1 cellular context compared by ENCODE assay signal in genomic region chr4:68658672-68659071, GRCh38.
TF ChIP-seq lines count a peak whose summit lies in the region.

No MANE protein-coding gene starts in this region.

TF ChIP-seq in HepG2, 621 proteins besides CTCF, POLR2A, EP300 and RAD21 (continued from another document and continues in another):
- TF ChIP-seq, protein P1, sequence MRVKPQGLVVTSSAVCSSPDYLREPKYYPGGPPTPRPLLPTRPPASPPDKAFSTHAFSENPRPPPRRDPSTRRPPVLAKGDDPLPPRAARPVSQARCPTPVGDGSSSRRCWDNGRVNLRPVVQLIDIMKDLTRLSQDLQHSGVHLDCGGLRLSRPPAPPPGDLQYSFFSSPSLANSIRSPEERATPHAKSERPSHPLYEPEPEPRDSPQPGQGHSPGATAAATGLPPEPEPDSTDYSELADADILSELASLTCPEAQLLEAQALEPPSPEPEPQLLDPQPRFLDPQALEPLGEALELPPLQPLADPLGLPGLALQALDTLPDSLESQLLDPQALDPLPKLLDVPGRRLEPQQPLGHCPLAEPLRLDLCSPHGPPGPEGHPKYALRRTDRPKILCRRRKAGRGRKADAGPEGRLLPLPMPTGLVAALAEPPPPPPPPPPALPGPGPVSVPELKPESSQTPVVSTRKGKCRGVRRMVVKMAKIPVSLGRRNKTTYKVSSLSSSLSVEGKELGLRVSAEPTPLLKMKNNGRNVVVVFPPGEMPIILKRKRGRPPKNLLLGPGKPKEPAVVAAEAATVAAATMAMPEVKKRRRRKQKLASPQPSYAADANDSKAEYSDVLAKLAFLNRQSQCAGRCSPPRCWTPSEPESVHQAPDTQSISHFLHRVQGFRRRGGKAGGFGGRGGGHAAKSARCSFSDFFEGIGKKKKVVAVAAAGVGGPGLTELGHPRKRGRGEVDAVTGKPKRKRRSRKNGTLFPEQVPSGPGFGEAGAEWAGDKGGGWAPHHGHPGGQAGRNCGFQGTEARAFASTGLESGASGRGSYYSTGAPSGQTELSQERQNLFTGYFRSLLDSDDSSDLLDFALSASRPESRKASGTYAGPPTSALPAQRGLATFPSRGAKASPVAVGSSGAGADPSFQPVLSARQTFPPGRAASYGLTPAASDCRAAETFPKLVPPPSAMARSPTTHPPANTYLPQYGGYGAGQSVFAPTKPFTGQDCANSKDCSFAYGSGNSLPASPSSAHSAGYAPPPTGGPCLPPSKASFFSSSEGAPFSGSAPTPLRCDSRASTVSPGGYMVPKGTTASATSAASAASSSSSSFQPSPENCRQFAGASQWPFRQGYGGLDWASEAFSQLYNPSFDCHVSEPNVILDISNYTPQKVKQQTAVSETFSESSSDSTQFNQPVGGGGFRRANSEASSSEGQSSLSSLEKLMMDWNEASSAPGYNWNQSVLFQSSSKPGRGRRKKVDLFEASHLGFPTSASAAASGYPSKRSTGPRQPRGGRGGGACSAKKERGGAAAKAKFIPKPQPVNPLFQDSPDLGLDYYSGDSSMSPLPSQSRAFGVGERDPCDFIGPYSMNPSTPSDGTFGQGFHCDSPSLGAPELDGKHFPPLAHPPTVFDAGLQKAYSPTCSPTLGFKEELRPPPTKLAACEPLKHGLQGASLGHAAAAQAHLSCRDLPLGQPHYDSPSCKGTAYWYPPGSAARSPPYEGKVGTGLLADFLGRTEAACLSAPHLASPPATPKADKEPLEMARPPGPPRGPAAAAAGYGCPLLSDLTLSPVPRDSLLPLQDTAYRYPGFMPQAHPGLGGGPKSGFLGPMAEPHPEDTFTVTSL (CRISPR knock-in tag; IDR thresholded peaks at IDR 0.05; ENCODE audit: borderline replicate concordance), result peak; percentile 40; the same call in 1 of the 2 replicates
- no peak for TF ChIP-seq ZNF674 (CRISPR knock-in tag; IDR thresholded peaks at IDR 0.05; ENCODE audit: low read depth)
- 0 out of 2 replicates have a peak, but pooled peaks have one; percentile 27 for TF ChIP-seq POGZ (CRISPR knock-in tag; IDR thresholded peaks at IDR 0.05)
- no peak for TF ChIP-seq ZNF512 (CRISPR knock-in tag; IDR thresholded peaks at IDR 0.05)
- peak; percentile 23; the same call in 1 of the 2 replicates for TF ChIP-seq HMG20A (CRISPR knock-in tag; IDR thresholded peaks at IDR 0.05; ENCODE audit: borderline replicate concordance)
- no peak for TF ChIP-seq TAF15 (IDR thresholded peaks at IDR 0.05; ENCODE audit: low read depth, low read length, poor library complexity, severe bottlenecking)
- TF ChIP-seq, protein P2, sequence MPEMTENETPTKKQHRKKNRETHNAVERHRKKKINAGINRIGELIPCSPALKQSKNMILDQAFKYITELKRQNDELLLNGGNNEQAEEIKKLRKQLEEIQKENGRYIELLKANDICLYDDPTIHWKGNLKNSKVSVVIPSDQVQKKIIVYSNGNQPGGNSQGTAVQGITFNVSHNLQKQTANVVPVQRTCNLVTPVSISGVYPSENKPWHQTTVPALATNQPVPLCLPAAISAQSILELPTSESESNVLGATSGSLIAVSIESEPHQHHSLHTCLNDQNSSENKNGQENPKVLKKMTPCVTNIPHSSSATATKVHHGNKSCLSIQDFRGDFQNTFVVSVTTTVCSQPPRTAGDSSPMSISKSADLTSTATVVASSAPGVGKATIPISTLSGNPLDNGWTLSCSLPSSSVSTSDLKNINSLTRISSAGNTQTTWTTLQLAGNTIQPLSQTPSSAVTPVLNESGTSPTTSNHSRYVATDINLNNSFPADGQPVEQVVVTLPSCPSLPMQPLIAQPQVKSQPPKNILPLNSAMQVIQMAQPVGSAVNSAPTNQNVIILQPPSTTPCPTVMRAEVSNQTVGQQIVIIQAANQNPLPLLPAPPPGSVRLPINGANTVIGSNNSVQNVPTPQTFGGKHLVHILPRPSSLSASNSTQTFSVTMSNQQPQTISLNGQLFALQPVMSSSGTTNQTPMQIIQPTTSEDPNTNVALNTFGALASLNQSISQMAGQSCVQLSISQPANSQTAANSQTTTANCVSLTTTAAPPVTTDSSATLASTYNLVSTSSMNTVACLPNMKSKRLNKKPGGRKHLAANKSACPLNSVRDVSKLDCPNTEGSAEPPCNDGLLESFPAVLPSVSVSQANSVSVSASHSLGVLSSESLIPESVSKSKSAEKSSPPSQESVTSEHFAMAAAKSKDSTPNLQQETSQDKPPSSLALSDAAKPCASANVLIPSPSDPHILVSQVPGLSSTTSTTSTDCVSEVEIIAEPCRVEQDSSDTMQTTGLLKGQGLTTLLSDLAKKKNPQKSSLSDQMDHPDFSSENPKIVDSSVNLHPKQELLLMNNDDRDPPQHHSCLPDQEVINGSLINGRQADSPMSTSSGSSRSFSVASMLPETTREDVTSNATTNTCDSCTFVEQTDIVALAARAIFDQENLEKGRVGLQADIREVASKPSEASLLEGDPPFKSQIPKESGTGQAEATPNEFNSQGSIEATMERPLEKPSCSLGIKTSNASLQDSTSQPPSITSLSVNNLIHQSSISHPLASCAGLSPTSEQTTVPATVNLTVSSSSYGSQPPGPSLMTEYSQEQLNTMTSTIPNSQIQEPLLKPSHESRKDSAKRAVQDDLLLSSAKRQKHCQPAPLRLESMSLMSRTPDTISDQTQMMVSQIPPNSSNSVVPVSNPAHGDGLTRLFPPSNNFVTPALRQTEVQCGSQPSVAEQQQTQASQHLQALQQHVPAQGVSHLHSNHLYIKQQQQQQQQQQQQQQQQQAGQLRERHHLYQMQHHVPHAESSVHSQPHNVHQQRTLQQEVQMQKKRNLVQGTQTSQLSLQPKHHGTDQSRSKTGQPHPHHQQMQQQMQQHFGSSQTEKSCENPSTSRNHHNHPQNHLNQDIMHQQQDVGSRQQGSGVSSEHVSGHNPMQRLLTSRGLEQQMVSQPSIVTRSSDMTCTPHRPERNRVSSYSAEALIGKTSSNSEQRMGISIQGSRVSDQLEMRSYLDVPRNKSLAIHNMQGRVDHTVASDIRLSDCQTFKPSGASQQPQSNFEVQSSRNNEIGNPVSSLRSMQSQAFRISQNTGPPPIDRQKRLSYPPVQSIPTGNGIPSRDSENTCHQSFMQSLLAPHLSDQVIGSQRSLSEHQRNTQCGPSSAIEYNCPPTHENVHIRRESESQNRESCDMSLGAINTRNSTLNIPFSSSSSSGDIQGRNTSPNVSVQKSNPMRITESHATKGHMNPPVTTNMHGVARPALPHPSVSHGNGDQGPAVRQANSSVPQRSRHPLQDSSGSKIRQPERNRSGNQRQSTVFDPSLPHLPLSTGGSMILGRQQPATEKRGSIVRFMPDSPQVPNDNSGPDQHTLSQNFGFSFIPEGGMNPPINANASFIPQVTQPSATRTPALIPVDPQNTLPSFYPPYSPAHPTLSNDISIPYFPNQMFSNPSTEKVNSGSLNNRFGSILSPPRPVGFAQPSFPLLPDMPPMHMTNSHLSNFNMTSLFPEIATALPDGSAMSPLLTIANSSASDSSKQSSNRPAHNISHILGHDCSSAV (CRISPR knock-in tag; IDR thresholded peaks at IDR 0.05; ENCODE audit: borderline replicate concordance), result no peak
- TF ChIP-seq, protein P3, sequence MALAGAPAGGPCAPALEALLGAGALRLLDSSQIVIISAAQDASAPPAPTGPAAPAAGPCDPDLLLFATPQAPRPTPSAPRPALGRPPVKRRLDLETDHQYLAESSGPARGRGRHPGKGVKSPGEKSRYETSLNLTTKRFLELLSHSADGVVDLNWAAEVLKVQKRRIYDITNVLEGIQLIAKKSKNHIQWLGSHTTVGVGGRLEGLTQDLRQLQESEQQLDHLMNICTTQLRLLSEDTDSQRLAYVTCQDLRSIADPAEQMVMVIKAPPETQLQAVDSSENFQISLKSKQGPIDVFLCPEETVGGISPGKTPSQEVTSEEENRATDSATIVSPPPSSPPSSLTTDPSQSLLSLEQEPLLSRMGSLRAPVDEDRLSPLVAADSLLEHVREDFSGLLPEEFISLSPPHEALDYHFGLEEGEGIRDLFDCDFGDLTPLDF (CRISPR knock-in tag; IDR thresholded peaks at IDR 0.05), result no peak
- peak; percentile 93 for TF ChIP-seq HNF1A (IDR thresholded peaks at IDR 0.05; ENCODE audit: low read depth)
- TF ChIP-seq HNF1A (CRISPR knock-in tag; IDR thresholded peaks at IDR 0.05; ENCODE audit: borderline replicate concordance), result peak; percentile 97; the same call in 1 of the 2 replicates
- TF ChIP-seq TCF7L2 (IDR thresholded peaks at IDR 0.05; ENCODE audit: low read depth, low read length), result 0 out of 2 replicates have a peak, but pooled peaks have one; percentile 27
- TF ChIP-seq ZNF136 (CRISPR knock-in tag; IDR thresholded peaks at IDR 0.05; ENCODE audit: low read depth), result no peak
- no peak for TF ChIP-seq ZSCAN9 (CRISPR knock-in tag; IDR thresholded peaks at IDR 0.05; ENCODE audit: borderline replicate concordance)
- TF ChIP-seq TCF12 (IDR thresholded peaks at IDR 0.05), result no peak
- no peak for TF ChIP-seq TCF12 (CRISPR knock-in tag; IDR thresholded peaks at IDR 0.05)
- TF ChIP-seq PREB (CRISPR knock-in tag; IDR thresholded peaks at IDR 0.05), result no peak
- peak; percentile 43; the same call in 1 of the 2 replicates for TF ChIP-seq HNF4A (CRISPR knock-in tag; IDR thresholded peaks at IDR 0.05)
- TF ChIP-seq FOXP4 (CRISPR knock-in tag; IDR thresholded peaks at IDR 0.05), result peak; percentile 86
- no peak for TF ChIP-seq ZNF615 (CRISPR knock-in tag; IDR thresholded peaks at IDR 0.05; ENCODE audit: borderline replicate concordance)
- no peak for TF ChIP-seq ZNF207 (IDR thresholded peaks at IDR 0.05; ENCODE audit: borderline replicate concordance)
